In the genomic region with DNA sequence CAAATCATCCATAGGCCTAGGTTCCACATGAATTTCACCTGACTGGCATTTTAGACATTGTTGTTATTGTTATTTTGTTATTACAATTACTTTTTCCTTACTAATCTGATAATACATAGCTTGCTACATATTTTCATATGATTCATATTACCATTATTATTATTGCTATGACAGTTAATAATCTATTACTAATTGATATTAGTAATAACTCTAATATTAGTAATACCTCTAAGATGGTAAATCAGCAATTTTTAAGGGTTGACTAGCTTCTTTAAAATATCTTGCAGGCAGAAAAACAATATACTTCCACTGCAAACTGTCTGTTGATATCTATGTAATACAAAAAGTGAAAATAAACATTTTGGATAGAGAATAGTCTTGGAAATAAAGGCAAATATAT, we compare ENCODE assay signal across 27 cellular contexts.
"Had no signal": no experiment of that assay in that cellular context is flagged by ENCODE, and none has a peak within 500 bp of the region (broad histone marks: within the 10 kb centered on the region; RNA-seq: fewer than 3 reads in every experiment).

No MANE protein-coding gene starts in this region.

- H3K27ac ChIP-seq: stomach, suprapubic skin, testis, thoracic aorta, thyroid gland, tibial artery, tibial nerve, transverse colon, upper lobe of left lung, upper lobe of right lung, uterus, vagina had no signal

- H3K4me3 ChIP-seq: stomach, suprapubic skin, testis, thoracic aorta, thyroid gland, tibial artery, tibial nerve, transverse colon, upper lobe of left lung, upper lobe of right lung, uterus, vagina had no signal

- H3K9me3 ChIP-seq: stomach, suprapubic skin, testis, thoracic aorta, thyroid gland, tibial artery, tibial nerve, transverse colon, upper lobe of left lung, upper lobe of right lung, uterus, vagina had no signal

- ATAC-seq: stimulated activated effector memory CD8-positive, alpha-beta T cell treated with anti-CD3 and anti-CD28 coated beads, Interleukin-12 subunit alpha, Interleukin-12 subunit beta, amount 100 ng/mL, for 72 hours; stimulated activated memory B cell treated with anti-CD40 and anti-IgM and Interleukin-4, amounts not matched to agents 10 μg/mL and 1 μg/mL and 100 μg/mL, for 72 hours; stimulated activated naive B cell treated with anti-CD40 and anti-IgM and Interleukin-4, amounts not matched to agents 10 μg/mL and 1 μg/mL and 100 μg/mL, for 72 hours; stimulated activated naive CD8-positive, alpha-beta T cell treated with anti-CD3 and anti-CD28 coated beads, Interleukin-15, amount 100 ng/mL, for 72 hours; stimulated activated naive CD8-positive, alpha-beta T cell treated with anti-CD3 and anti-CD28 coated beads, Interleukin-15, Interleukin-2, amounts not matched to agents 100 U/mL and 50 U/mL, for 24 hours; upper lobe of right lung had no signal

- H3K4me1 ChIP-seq: stomach, suprapubic skin, thyroid gland, tibial nerve, upper lobe of left lung, upper lobe of right lung, uterus, vagina had no signal

- DNase-seq: stimulated activated CD4-positive, alpha-beta T cell treated with anti-CD3 and anti-CD28 coated beads, Interleukin-2, amount 100 ng/mL, for 48 hours; stimulated activated CD4-positive, alpha-beta T cell treated with anti-CD3 and anti-CD28 coated beads, Interleukin-4, amount 100 ng/mL, for 1 hour; stimulated activated CD4-positive, alpha-beta T cell treated with anti-CD3 and anti-CD28 coated beads, Interleukin-4, amount 100 ng/mL, for 24 hours; stimulated activated CD4-positive, alpha-beta T cell treated with anti-CD3 and anti-CD28 coated beads, Interleukin-4, amount 100 ng/mL, for 4 hours; stimulated activated CD8-positive, alpha-beta memory T cell treated with anti-CD3 and anti-CD28 coated beads, Interleukin-4, amount 100 ng/mL, for 48 hours; stimulated activated naive B cell treated with anti-CD40 and anti-IgM and Interleukin-4, amounts not matched to agents 10 μg/mL and 1 μg/mL and 100 μg/mL, for 72 hours; stimulated activated naive CD4-positive, alpha-beta T cell; stimulated activated naive CD4-positive, alpha-beta T cell treated with Interleukin-2 at 50 U/mL for 16 hours; stimulated activated naive CD8-positive, alpha-beta T cell treated with anti-CD3 and anti-CD28 coated beads, Interleukin-15, amount 100 ng/mL, for 72 hours; stimulated activated naive CD8-positive, alpha-beta T cell treated with anti-CD3 and anti-CD28 coated beads, Interleukin-15, Interleukin-2, amounts not matched to agents 100 U/mL and 50 U/mL, for 24 hours; stomach; substantia nigra; testis; thyroid gland; tibial artery; transverse colon; trophoblast cell; upper lobe of left lung; upper lobe of right lung; uterus had no signal

- FAIRE-seq: urothelium cell line had no signal

- H3K27me3 ChIP-seq: stomach, suprapubic skin, testis, thyroid gland, tibial artery, tibial nerve, transverse colon, upper lobe of left lung, upper lobe of right lung, uterus, vagina had no signal

- H3K36me3 ChIP-seq: stomach, suprapubic skin, thoracic aorta, thyroid gland, tibial artery, tibial nerve, transverse colon, upper lobe of left lung, upper lobe of right lung, uterus, vagina had no signal
